Comparison of ENCODE assay signal across 8 cellular contexts in genomic region chr19:55085923-55086715, GRCh38. TPM values are rescaled to one million over a fixed set of nuclear protein-coding genes. Genes with fewer than 3 reads are reported as not detected.
A peak's percentile ranks its signal among the peaks of the same experiment; 100 is the strongest.
DNase-seq lines count a peak whose midpoint lies in the region; ATAC-seq and TF ChIP-seq lines count a peak whose summit lies in the region.

No MANE protein-coding gene starts in this region.

- DNase-seq in A673 (ENCODE audit: low spot score) (no peak), fibroblast of lung (ENCODE audit: low read depth in 2 of 2) (no peak), neural progenitor cell (ENCODE audit: low spot score) (peak; percentile 57), ACHN (no peak)
- no peak for DNase-seq in CD4-positive, alpha-beta memory T cell
- no peak for DNase-seq in activated CD4-positive, CD25-positive, alpha-beta regulatory T cell treated with anti-CD3 and anti-CD28 coated beads, Interleukin-2, amount 50 U/mL, for 72 hours

- H3K27ac ChIP-seq in A673 (ENCODE audit: low read depth, low read length, poor library complexity, severe bottlenecking) (no peak overlapping the region), HUES6 (ENCODE audit: low read depth, low read length) (no peak overlapping the region), fibroblast of lung (ENCODE audit: insufficient read depth, low read length) (no peak overlapping the region), neural progenitor cell (no peak overlapping the region)
- H3K27ac ChIP-seq in CD4-positive, alpha-beta memory T cell (ENCODE audit: low read depth, low read length) = no peak overlapping the region

- peaks cover 10% of the 10 kb centered on the region for H3K27me3 ChIP-seq in A673 (replicated peaks; ENCODE audit: insufficient read depth, low read depth, low read length, poor library complexity)
- peaks cover 45% of the 10 kb centered on the region for H3K27me3 ChIP-seq in HUES6 (ENCODE audit: control insufficient read depth, insufficient read depth, low read length)
- peaks cover 31% of the 10 kb centered on the region for H3K27me3 ChIP-seq in fibroblast of lung (ENCODE audit: control insufficient read depth, insufficient read depth, low read length)
- peaks cover 52% of the 10 kb centered on the region for H3K27me3 ChIP-seq in neural progenitor cell
- H3K27me3 ChIP-seq in CD4-positive, alpha-beta memory T cell (ENCODE audit: insufficient read depth, low read length) = peaks cover 12% of the 10 kb centered on the region

- POLR2A ChIA-PET in A673 (lab: Charles Lee; ENCODE audit: low non-redundant PET) = no interaction called here
- POLR2A ChIA-PET in CD4-positive, alpha-beta memory T cell (lab: Charles Lee; ENCODE audit: partially characterized antibody) = interaction anchor here (0.7 to 2.9 kb wide), 4 partner anchors 23 to 547 kb away, joined by 3 to 12 read pairs (median 4); partner anchors contain the start of genes KMT5C, PPP1R12C and RDH13

- H3K36me3 Mint-ChIP-seq in neural progenitor cell = peaks cover 5% of the 10 kb centered on the region
- H3K36me3 Mint-ChIP-seq in CD4-positive, alpha-beta memory T cell = peaks cover 11% of the 10 kb centered on the region in 2 donors

- H4K20me1 ChIP-seq in fibroblast of lung (ENCODE audit: control insufficient read depth, extremely low read depth, insufficient read depth, low read length) = peaks cover 2% of the 10 kb centered on the region
- H4K20me1 ChIP-seq in neural progenitor cell (ENCODE audit: low read depth) = peaks cover 50% of the 10 kb centered on the region

- no peaks in the 10 kb centered on the region for H3K9me3 ChIP-seq in A673 (ENCODE audit: low read depth, low read length, poor library complexity, severe bottlenecking)
- H3K9me3 ChIP-seq in HUES6 (ENCODE audit: control insufficient read depth, insufficient read depth, low read depth, low read length) = no peaks in the 10 kb centered on the region
- no peaks in the 10 kb centered on the region for H3K9me3 ChIP-seq in fibroblast of lung (ENCODE audit: control insufficient read depth, insufficient read depth, low read depth, low read length)
- no peaks in the 10 kb centered on the region for H3K9me3 ChIP-seq in neural progenitor cell (ENCODE audit: low read depth)
- H3K9me3 ChIP-seq in CD4-positive, alpha-beta memory T cell (ENCODE audit: control insufficient read depth in 1 of 2, low read length in 2 of 2) = no peaks in the 10 kb centered on the region

- peaks cover 48% of the 10 kb centered on the region for H3K4me1 Mint-ChIP-seq in neural progenitor cell
- peaks cover 15 to 50% (median 28%) of the 10 kb centered on the region in 4 donors for H3K4me1 Mint-ChIP-seq in CD4-positive, alpha-beta memory T cell

- H3K36me3 ChIP-seq in A673 (ENCODE audit: insufficient read depth, low read length, poor library complexity, severe bottlenecking) = no peaks in the 10 kb centered on the region
- peaks cover 6% of the 10 kb centered on the region for H3K36me3 ChIP-seq in HUES6 (ENCODE audit: control insufficient read depth, insufficient read depth, low read length)
- peaks cover 8% of the 10 kb centered on the region for H3K36me3 ChIP-seq in fibroblast of lung (ENCODE audit: control insufficient read depth, insufficient read depth, low read length)
- no peaks in the 10 kb centered on the region for H3K36me3 ChIP-seq in neural progenitor cell
- no peaks in the 10 kb centered on the region for H3K36me3 ChIP-seq in CD4-positive, alpha-beta memory T cell (ENCODE audit: insufficient read depth, low read length)

- peak overlapping the region; percentile 91 for H3K4me3 Mint-ChIP-seq in neural progenitor cell
- H3K4me3 Mint-ChIP-seq in CD4-positive, alpha-beta memory T cell = peak overlapping the region in 4 of 8 donors; percentile 24 to 66 (median 29)

- H3K9ac ChIP-seq in HUES6 (ENCODE audit: low read length) = peak overlapping the region; percentile 25
- H3K9ac ChIP-seq in fibroblast of lung (ENCODE audit: insufficient read depth, low read length) = no peak overlapping the region
- peak overlapping the region; percentile 20 for H3K9ac ChIP-seq in neural progenitor cell

- peaks cover 3% of the 10 kb centered on the region for H3K9me3 Mint-ChIP-seq in neural progenitor cell
- H3K9me3 Mint-ChIP-seq in CD4-positive, alpha-beta memory T cell = peaks cover 0 to 2% (median 0%) of the 10 kb centered on the region in 8 donors

- in situ Hi-C loops in ACHN (cut with HindIII; ENCODE audit: low pct_ligation_motif_present, low pct_unique_long_range_greater_than_20kb, low sequenced_read_pairs) = no loop called here

- H3F3A ChIP-seq in neural progenitor cell (ENCODE audit: low read depth) = peaks cover 50% of the 10 kb centered on the region

- H3K79me2 ChIP-seq in fibroblast of lung (ENCODE audit: control insufficient read depth, insufficient read depth, low read length) (no peaks in the 10 kb centered on the region), neural progenitor cell (ENCODE audit: low read depth) (peaks cover 3% of the 10 kb centered on the region)

- no peak for TF ChIP-seq CTCF in A673 (conservative IDR thresholded peaks at IDR 0.05; ENCODE audit: low read depth, low read length)
- no peak for TF ChIP-seq CTCF in fibroblast of lung (conservative IDR thresholded peaks at IDR 0.05 in 1 of 2, IDR thresholded peaks at IDR 0.05 in 1 of 2; ENCODE audit: low read depth in 1 of 2, low read length in 2 of 2)
- no peak for TF ChIP-seq CTCF in neural progenitor cell (IDR thresholded peaks at IDR 0.05)

- no peak overlapping the region for H2AFZ ChIP-seq in fibroblast of lung (ENCODE audit: low read length)
- no peak overlapping the region for H2AFZ ChIP-seq in neural progenitor cell (replicated peaks)

- intact Hi-C loops in A673 (cut with micrococcal nuclease; ENCODE audit: unreplicated experiment) = no loop called here
- intact Hi-C loops in CD4-positive, alpha-beta memory T cell (cut with micrococcal nuclease) = no loop called here

- CTCF ChIA-PET in A673 (lab: Charles Lee) = interaction anchor here (0.6 kb wide), 1 partner anchor 460 kb away, joined by 4 read pairs; no protein-coding TSS in a partner anchor
- CTCF ChIA-PET in CD4-positive, alpha-beta memory T cell (lab: Charles Lee; ENCODE audit: partially characterized antibody) = no interaction called here

- H3K4me3 ChIP-seq in A673 (ENCODE audit: low read depth, low read length, poor library complexity, severe bottlenecking) (peak overlapping the region; percentile 53), HUES6 (ENCODE audit: low read depth, low read length) (peak overlapping the region; percentile 65), fibroblast of lung (replicated peaks in 1 of 4; ENCODE audit: control extremely low read depth in 1 of 4, insufficient read depth in 1 of 4, low read depth in 3 of 4, low read length in 4 of 4) (peak overlapping the region in 1 of 4 experiments; percentile 62), neural progenitor cell (peak overlapping the region; percentile 68)
- no peak overlapping the region for H3K4me3 ChIP-seq in CD4-positive, alpha-beta memory T cell (ENCODE audit: low read length in 2 of 2)

- BruUV-seq in A673 (replicated peaks; lab: Mats Ljungman, UMichigan) = no TSS peak

- peak overlapping the region; percentile 73 for H3K4me2 ChIP-seq in fibroblast of lung (ENCODE audit: extremely low read depth, insufficient read depth, low read length)
- H3K4me2 ChIP-seq in neural progenitor cell = peak overlapping the region; percentile 90

- H3K27me3 Mint-ChIP-seq in neural progenitor cell (ENCODE audit: insufficient read depth, low read depth) = peaks cover 46% of the 10 kb centered on the region
- H3K27me3 Mint-ChIP-seq in CD4-positive, alpha-beta memory T cell = peaks cover 27 to 49% of the 10 kb centered on the region in 2 donors

- ATAC-seq in GM19467 (IDR thresholded peaks at IDR 0.05; ENCODE audit: unreplicated experiment) = no peak

- H3K27ac Mint-ChIP-seq in neural progenitor cell = no peak overlapping the region
- H3K27ac Mint-ChIP-seq in CD4-positive, alpha-beta memory T cell = peak overlapping the region in 1 of 7 donors; percentile 53

- H3K4me1 ChIP-seq in A673 (ENCODE audit: insufficient read depth, low read length, poor library complexity, severe bottlenecking) (peaks cover 24% of the 10 kb centered on the region), HUES6 (ENCODE audit: control insufficient read depth, insufficient read depth, low read length) (peaks cover 29% of the 10 kb centered on the region), fibroblast of lung (ENCODE audit: control insufficient read depth, extremely low read depth, insufficient read depth, low read length) (peaks cover 9% of the 10 kb centered on the region), neural progenitor cell (peaks cover 16% of the 10 kb centered on the region)
- peaks cover 34% of the 10 kb centered on the region for H3K4me1 ChIP-seq in CD4-positive, alpha-beta memory T cell (ENCODE audit: insufficient read depth, low read length)

RNA-seq across cellular contexts. Expression of gene EPS8L1, which starts 10.4 kb away (rescaled TPM):
- total RNA-seq in A673 (2021) (7.7 and 10.2 TPM in 2 replicates), fibroblast of lung (0.17 and 0.51 TPM in 2 replicates), neural progenitor cell (ENCODE audit: low replicate concordance) (7.0 and 17.5 TPM in 2 replicates)
- polyA plus RNA-seq in fibroblast of lung = 1.9 and 2.2 TPM in 2 replicates
- 3.4 and 3.9 TPM in 2 replicates for polyA plus RNA-seq in fibroblast of lung (2012)
- 0.79 and 1.3 TPM in 2 replicates for polyA minus RNA-seq in fibroblast of lung (ENCODE audit: low replicate concordance)
- 1 to 10 TPM; 1.6 to 2.2 TPM for total RNA-seq in CD4-positive, alpha-beta memory T cell
- under 1 TPM; 0.45 to 0.49 TPM for polyA plus RNA-seq in CD4-positive, alpha-beta memory T cell

RNA-seq across cellular contexts. Expression of gene RDH13, which starts 23.2 kb away (rescaled TPM):
- 19.0 and 24.4 TPM in 2 replicates for total RNA-seq in A673 (2021)
- total RNA-seq in fibroblast of lung = 6.9 and 8.5 TPM in 2 replicates
- polyA plus RNA-seq in fibroblast of lung = 2.7 and 5.6 TPM in 2 replicates
- 3.4 and 6.2 TPM in 2 replicates for polyA plus RNA-seq in fibroblast of lung (2012)
- polyA minus RNA-seq in fibroblast of lung (ENCODE audit: low replicate concordance) = 12.2 and 12.3 TPM in 2 replicates
- 9.0 and 9.4 TPM in 2 replicates for total RNA-seq in neural progenitor cell (ENCODE audit: low replicate concordance)
- total RNA-seq in CD4-positive, alpha-beta memory T cell = 10 to 100 TPM; 23.9 to 27.4 TPM
- 10 to 100 TPM in 1 of 2 donors, 1 to 10 TPM in 1; 3.3 to 15.6 TPM for polyA plus RNA-seq in CD4-positive, alpha-beta memory T cell

RNA-seq across cellular contexts. Expression of gene PPP1R12C, which starts 31.3 kb away (rescaled TPM):
- 85.7 and 94.6 TPM in 2 replicates for total RNA-seq in A673 (2021)
- total RNA-seq in fibroblast of lung = 25.2 and 32.9 TPM in 2 replicates
- 26.0 and 27.6 TPM in 2 replicates for polyA plus RNA-seq in fibroblast of lung
- 58.8 and 65.4 TPM in 2 replicates for polyA plus RNA-seq in fibroblast of lung (2012)
- 27.4 and 31.8 TPM in 2 replicates for polyA minus RNA-seq in fibroblast of lung (ENCODE audit: low replicate concordance)
- total RNA-seq in neural progenitor cell (ENCODE audit: low replicate concordance) = 21.8 and 62.7 TPM in 2 replicates
- total RNA-seq in CD4-positive, alpha-beta memory T cell = 100 to 1,000 TPM; 165 TPM
- polyA plus RNA-seq in CD4-positive, alpha-beta memory T cell = 1 to 10 TPM; 1.4 to 9.5 TPM

RNA-seq across cellular contexts. Expression of gene GP6, which starts 48.1 kb away (rescaled TPM):
- total RNA-seq in A673 (2021) (0.22 TPM in 1 of 2 replicates, not detected in the other), fibroblast of lung (not detected in 2 replicates), neural progenitor cell (ENCODE audit: low replicate concordance) (not detected in 2 replicates)
- 0.03 TPM in 1 of 2 replicates, not detected in the other for polyA plus RNA-seq in fibroblast of lung
- not detected in 2 replicates for polyA plus RNA-seq in fibroblast of lung (2012)
- polyA minus RNA-seq in fibroblast of lung (ENCODE audit: low replicate concordance) = not detected in 2 replicates
- total RNA-seq in CD4-positive, alpha-beta memory T cell = under 1 TPM; 0.33 to 0.52 TPM
- not detected for polyA plus RNA-seq in CD4-positive, alpha-beta memory T cell

Comparison
In these comparisons a context has a peak if more than half of its experiments do, and no peak if none do; other contexts are left out.
1. H3K4me3 ChIP-seq: peak in A673 (single experiment), HUES6 (single experiment) and neural progenitor cell (single experiment); none in CD4-positive, alpha-beta memory T cell (0 of 2).